In the genomic region with DNA sequence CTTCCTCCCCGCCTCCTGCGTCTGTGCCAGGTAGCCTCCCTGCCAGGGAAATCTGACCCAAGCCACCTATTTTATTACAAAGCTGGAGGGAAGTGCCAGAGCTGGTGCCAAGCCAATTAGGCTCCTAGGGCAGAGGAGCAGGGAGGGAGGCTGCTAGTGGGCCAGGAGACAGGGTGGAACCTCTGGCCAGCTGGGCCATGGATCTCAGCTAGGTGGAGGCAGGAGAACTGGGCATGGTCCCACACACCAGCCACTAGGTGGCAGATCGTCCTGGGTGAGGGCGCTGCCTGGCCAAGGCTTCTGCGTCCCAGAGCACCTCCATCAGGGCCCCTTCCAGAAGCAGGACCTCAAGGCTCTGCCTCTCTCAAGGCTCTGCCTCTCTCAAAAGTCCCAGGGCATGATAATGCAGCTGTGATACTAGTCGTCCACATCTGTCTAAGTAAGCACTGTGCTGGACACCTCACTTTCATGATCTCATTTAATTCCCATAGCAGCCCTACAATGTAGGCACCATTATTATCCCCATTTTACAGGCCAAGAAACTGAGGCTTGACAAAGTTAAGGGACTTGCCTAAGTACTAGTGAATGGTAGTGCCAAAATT, we compare ENCODE assay signal across 10 cellular contexts. TPM values are rescaled to one million over a fixed set of nuclear protein-coding genes. Genes with fewer than 3 reads are reported as not detected.
DNase-seq lines count a peak whose midpoint lies in the region; ATAC-seq, FAIRE-seq and TF ChIP-seq lines count a peak whose summit lies in the region.
"Had no signal": no experiment of that assay in that cellular context is flagged by ENCODE, and none has a peak within 500 bp of the region (broad histone marks: within the 10 kb centered on the region; RNA-seq: fewer than 3 reads in every experiment).

No MANE protein-coding gene starts in this region.

- H3K23me2 ChIP-seq in H1 (ENCODE audit: low read depth, low read length) = peaks cover 5% of the 10 kb centered on the region

- H2AFZ ChIP-seq in H1 (ENCODE audit: low read length) = no peak overlapping the region

- H3K9ac ChIP-seq in H1 (replicated peaks in 1 of 4; ENCODE audit: extremely low read depth in 1 of 4, low read depth in 3 of 4, low read length in 3 of 4) = no peak overlapping the region
- H3K9ac ChIP-seq: BLaER1 had no signal

- H3K36me3 ChIP-seq in H1 (ENCODE audit: control insufficient read depth in 2 of 4, insufficient read depth in 4 of 4, low read length in 3 of 4) = no peaks in the 10 kb centered on the region
- H3K36me3 ChIP-seq: BLaER1 had no signal

- no peaks in the 10 kb centered on the region for H3K79me1 ChIP-seq in H1 (ENCODE audit: low read depth, low read length)

- peaks cover 0 to 2% of the 10 kb centered on the region in 2 experiments; a peak in 3 of 4 replicates for H3K79me2 ChIP-seq in H1 (ENCODE audit: control insufficient read depth in 1 of 2, insufficient read depth in 2 of 2, low read length in 2 of 2)

- H3K4ac ChIP-seq in H1 (replicated peaks; ENCODE audit: insufficient read length, low read depth, low read length) = no peak overlapping the region

- H2BK5ac ChIP-seq in H1 (ENCODE audit: low read depth, low read length) = no peak overlapping the region

- H3K18ac ChIP-seq in H1 (ENCODE audit: extremely low read depth, low read length) = no peak overlapping the region

- TF ChIP-seq EP300 in H1 (IDR thresholded peaks at IDR 0.05; ENCODE audit: borderline replicate concordance in 1 of 2, low read depth in 2 of 2, low read length in 2 of 2) = no peak

- H3K9me3 ChIP-seq in H1 (ENCODE audit: insufficient read depth in 2 of 2, low read depth in 1 of 2, low read length in 1 of 2) = no peaks in the 10 kb centered on the region
- H3K9me3 ChIP-seq: BLaER1 had no signal

- no peak overlapping the region for H3K27ac Mint-ChIP-seq in activated CD4-positive, alpha-beta memory T cell treated with anti-CD3 and anti-CD28 coated beads, Interleukin-2, amount 10 ng/mL, durations not matched to agents 7 days and 5 days
- no peak overlapping the region for H3K27ac Mint-ChIP-seq in mesothelial cell of epicardium

- no peak overlapping the region for H3K23ac ChIP-seq in H1 (ENCODE audit: insufficient read length)

- no peak overlapping the region for H3K27ac ChIP-seq in H1 (ENCODE audit: low read depth, low read length)
- H3K27ac ChIP-seq: BLaER1 had no signal

- TF ChIP-seq CTCF in H1 (IDR thresholded peaks at IDR 0.05; ENCODE audit: control extremely low read depth in 1 of 3, insufficient read depth in 1 of 3, low read depth in 1 of 3, low read length in 3 of 3) (peak; percentile 97 to 99 (median 98)), mesothelial cell of epicardium (IDR thresholded peaks at IDR 0.05; ENCODE audit: unreplicated experiment) (peak; percentile 70)

- H4K20me1 ChIP-seq in H1 (replicated peaks in 1 of 2; ENCODE audit: control insufficient read depth in 1 of 2, insufficient read depth in 2 of 2, low read length in 2 of 2) = no peaks in the 10 kb centered on the region
- H4K20me1 ChIP-seq: BLaER1 had no signal

- no peaks in the 10 kb centered on the region for H3K4me1 ChIP-seq in H1 (replicated peaks in 1 of 4; ENCODE audit: control insufficient read depth in 3 of 4, insufficient read depth in 4 of 4, low read length in 3 of 4)

- no peak overlapping the region for H3K4me3 ChIP-seq in H1 (ENCODE audit: extremely low read depth in 1 of 4, insufficient read depth in 2 of 4, low read depth in 3 of 4, low read length in 4 of 4)
- H3K4me3 ChIP-seq: BLaER1 had no signal

- H3K36me3 Mint-ChIP-seq in activated CD4-positive, alpha-beta memory T cell treated with anti-CD3 and anti-CD28 coated beads, Interleukin-2, amount 10 ng/mL, durations not matched to agents 7 days and 5 days (ENCODE audit: low read depth) = no peaks in the 10 kb centered on the region
- H3K36me3 Mint-ChIP-seq in mesothelial cell of epicardium = no peaks in the 10 kb centered on the region

- no peak overlapping the region for H4K91ac ChIP-seq in H1 (replicated peaks; ENCODE audit: insufficient read length, low read length)

- H2BK12ac ChIP-seq in H1 (ENCODE audit: low read depth, low read length) = no peak overlapping the region

- no peak overlapping the region; the same call in 1 of the 2 replicates for H2BK20ac ChIP-seq in H1 (ENCODE audit: low read length)

- no peak overlapping the region for H4K8ac ChIP-seq in H1 (ENCODE audit: extremely low read depth, insufficient read depth, low read length)

- H3K14ac ChIP-seq in H1 (ENCODE audit: insufficient read length) = no peak overlapping the region

- TF ChIP-seq RAD21 in H1 (IDR thresholded peaks at IDR 0.05 in 1 of 2, conservative IDR thresholded peaks at IDR 0.05 in 1 of 2; ENCODE audit: low read depth in 2 of 2, low read length in 2 of 2) = peak; percentile 83 to 87

- peaks cover 16% of the 10 kb centered on the region for H3K4me1 Mint-ChIP-seq in activated CD4-positive, alpha-beta memory T cell treated with anti-CD3 and anti-CD28 coated beads, Interleukin-2, amount 10 ng/mL, durations not matched to agents 7 days and 5 days
- H3K4me1 Mint-ChIP-seq in mesothelial cell of epicardium = peaks cover 16% of the 10 kb centered on the region

- no peak overlapping the region for H4K5ac ChIP-seq in H1 (ENCODE audit: insufficient read length, low read depth, low read length)

- peak; percentile 54 for ATAC-seq in HG02763 (IDR thresholded peaks at IDR 0.05; ENCODE audit: unreplicated experiment)

- H3K27me3 Mint-ChIP-seq in activated CD4-positive, alpha-beta memory T cell treated with anti-CD3 and anti-CD28 coated beads, Interleukin-2, amount 10 ng/mL, durations not matched to agents 7 days and 5 days = no peaks in the 10 kb centered on the region
- no peaks in the 10 kb centered on the region for H3K27me3 Mint-ChIP-seq in mesothelial cell of epicardium (ENCODE audit: low read depth)

- CTCF ChIA-PET in activated CD4-positive, alpha-beta memory T cell treated with anti-CD3 and anti-CD28 coated beads, Interleukin-2, amount 10 ng/mL, durations not matched to agents 7 days and 5 days (lab: Charles Lee) = interaction anchor here (0.5 to 10.8 kb wide), 22 partner anchors 9 to 147 kb away, joined by 3 to 115 read pairs (median 5); a partner anchor contains a TSS
- CTCF ChIA-PET in H1 (lab: Charles Lee; ENCODE audit: partially characterized antibody) = interaction anchor here (0.6 to 11.8 kb wide), 25 partner anchors 8 to 199 kb away, joined by 3 to 164 read pairs (median 7); a partner anchor contains a TSS

- H2BK15ac ChIP-seq in H1 (ENCODE audit: low read length) = 0 out of 2 replicates have a peak overlapping the region, but pooled peaks have one; percentile 61

- H2AK5ac ChIP-seq in H1 (ENCODE audit: low read depth, low read length) = no peak overlapping the region

- POLR2A ChIA-PET in activated CD4-positive, alpha-beta memory T cell treated with anti-CD3 and anti-CD28 coated beads, Interleukin-2, amount 10 ng/mL, durations not matched to agents 7 days and 5 days (lab: Charles Lee) = interaction anchor here (0.8 to 1.3 kb wide), 4 partner anchors 9 to 29 kb away, joined by 3 to 5 read pairs (median 3); no protein-coding TSS in a partner anchor
- POLR2A ChIA-PET in H1 (lab: Charles Lee; ENCODE audit: partially characterized antibody) = interaction anchor here (0.8 to 4.6 kb wide), 4 partner anchors 16 to 61 kb away, joined by 3 to 22 read pairs (median 3); a partner anchor contains a TSS

- H3K27me3 ChIP-seq in H1 (replicated peaks in 1 of 4; ENCODE audit: control insufficient read depth in 3 of 4, extremely low read depth in 1 of 4, insufficient read depth in 3 of 4, low read length in 3 of 4) = no peaks in the 10 kb centered on the region
- H3K27me3 ChIP-seq: BLaER1 had no signal

- WGBS in H1 (ENCODE audit: extremely low coverage in 1 of 2, insufficient coverage in 1 of 2, insufficient read length in 1 of 2, insufficient replicate concordance in 2 of 2, low coverage in 1 of 2, low lambda C conversion rate in 2 of 2, missing lambda C conversion rate in 1 of 2), 2 experiments = 38% methylated on average over 6 of the region's 6 CpGs; no CpG with 5 or more reads in 1 of the 2 experiments

- H3K56ac ChIP-seq in H1 (replicated peaks; ENCODE audit: insufficient read length, low read depth, low read length) = no peak overlapping the region

- no peak overlapping the region for H3K4me3 Mint-ChIP-seq in activated CD4-positive, alpha-beta memory T cell treated with anti-CD3 and anti-CD28 coated beads, Interleukin-2, amount 10 ng/mL, durations not matched to agents 7 days and 5 days
- H3K4me3 Mint-ChIP-seq in mesothelial cell of epicardium = no peak overlapping the region

- DNase-seq in NCI-H187 (lab: John Stamatoyannopoulos, UW) = peak; percentile 0 to 11
- no peak for DNase-seq in NCI-H187 treated with DMSO at 0.1 percent for 48 hours (lab: John Stamatoyannopoulos, UW)
- DNase-seq in NCI-H510A (lab: John Stamatoyannopoulos, UW) = peak; percentile 37
- peak; percentile 72 for DNase-seq in activated CD4-positive, alpha-beta memory T cell treated with anti-CD3 and anti-CD28 coated beads, Interleukin-2, amount 10 ng/mL, durations not matched to agents 7 days and 5 days
- DNase-seq in H1 (ENCODE audit: low read depth in 1 of 2, low spot score in 2 of 2) = peak; percentile 57 to 78
- DNase-seq in mesothelial cell of epicardium (ENCODE audit: low spot score in 2 of 2, unreplicated experiment in 2 of 2) = peak in 1 of 2 experiments; percentile 58
- peak; percentile 27 to 38 for DNase-seq in stimulated activated CD8-positive, alpha-beta memory T cell treated with anti-CD3 and anti-CD28 coated beads, Interleukin-7, amount 100 ng/mL, for 1 hour (ENCODE audit: low read depth in 2 of 2)

- H3K4me2 ChIP-seq in H1 (ENCODE audit: insufficient read depth in 1 of 2, low read depth in 2 of 2, low read length in 2 of 2) = no peak overlapping the region
- H3K4me2 ChIP-seq: BLaER1 had no signal

- H3K9me3 Mint-ChIP-seq in activated CD4-positive, alpha-beta memory T cell treated with anti-CD3 and anti-CD28 coated beads, Interleukin-2, amount 10 ng/mL, durations not matched to agents 7 days and 5 days = no peaks in the 10 kb centered on the region
- no peaks in the 10 kb centered on the region for H3K9me3 Mint-ChIP-seq in mesothelial cell of epicardium

- TF ChIP-seq POLR2A in H1 (IDR thresholded peaks at IDR 0.05; ENCODE audit: control extremely low read depth in 1 of 2, low read depth in 2 of 2, low read length in 2 of 2) = no peak

- no peak overlapping the region for H2BK120ac ChIP-seq in H1 (replicated peaks; ENCODE audit: low read depth, low read length)

- FAIRE-seq in H1 (lab: Jason Lieb, UNC) = peak; percentile 69

RNA-seq across cellular contexts. Expression of a gene that starts 4.5 kb away (rescaled TPM):
- total RNA-seq in activated CD4-positive, alpha-beta memory T cell treated with anti-CD3 and anti-CD28 coated beads, Interleukin-2, amount 10 ng/mL, durations not matched to agents 7 days and 5 days = 10 to 100 TPM; 26.4 to 27.6 TPM
- total RNA-seq in H1 (2021; fragmentation: NEBNext Ultra II Directional; extraction: Animal tissue kit (Norgen Biotek cat#: 25700)) = 24.4 and 27.7 TPM in 2 replicates
- polyA plus RNA-seq in H1 (2011; rRNA removed) = 35.1 and 42.4 TPM in 2 replicates
- 27.6 TPM for polyA plus RNA-seq in H1 (2011; cell fraction: cytosol; rRNA removed)
- 26.7 TPM for polyA plus RNA-seq in H1 (2011; cell fraction: nucleus; rRNA removed)
- polyA plus RNA-seq in H1 (2012, experiment 1 of 2) = 18.2 to 28.0 TPM (median 25.3 TPM) in 4 replicates
- 24.2 TPM for polyA plus RNA-seq in H1 (2012, experiment 2 of 2)
- 19.1 TPM for polyA plus RNA-seq in H1 (2013, experiment 1 of 2)
- polyA plus RNA-seq in H1 (2013, experiment 2 of 2) = 22.3 TPM
- 63.8 TPM in 2 replicates for polyA minus RNA-seq in H1 (2011; rRNA and poly(A)+ RNA removed)
- 16.7 TPM for polyA minus RNA-seq in H1 (2011; cell fraction: cytosol; rRNA and poly(A)+ RNA removed)
- 22.6 TPM for polyA minus RNA-seq in H1 (2011; cell fraction: nucleus; rRNA and poly(A)+ RNA removed)
- total RNA-seq in mesothelial cell of epicardium = 27.7 to 30.4 TPM (median 28.3 TPM) in 3 replicates

RNA-seq across cellular contexts. Expression of a gene that starts 26.3 kb away (rescaled TPM):
- 10 to 100 TPM; 23.4 to 24.8 TPM for total RNA-seq in activated CD4-positive, alpha-beta memory T cell treated with anti-CD3 and anti-CD28 coated beads, Interleukin-2, amount 10 ng/mL, durations not matched to agents 7 days and 5 days
- 22.2 and 22.6 TPM in 2 replicates for total RNA-seq in H1 (2021; fragmentation: NEBNext Ultra II Directional; extraction: Animal tissue kit (Norgen Biotek cat#: 25700))
- 23.9 and 27.0 TPM in 2 replicates for polyA plus RNA-seq in H1 (2011; rRNA removed)
- polyA plus RNA-seq in H1 (2011; cell fraction: cytosol; rRNA removed) = 30.9 TPM
- polyA plus RNA-seq in H1 (2011; cell fraction: nucleus; rRNA removed) = 34.6 TPM
- polyA plus RNA-seq in H1 (2012, experiment 1 of 2) = 18.6 to 28.0 TPM (median 26.1 TPM) in 4 replicates
- 15.9 TPM for polyA plus RNA-seq in H1 (2012, experiment 2 of 2)
- 14.0 TPM for polyA plus RNA-seq in H1 (2013, experiment 1 of 2)
- polyA plus RNA-seq in H1 (2013, experiment 2 of 2) = 14.8 TPM
- 26.9 and 27.6 TPM in 2 replicates for polyA minus RNA-seq in H1 (2011; rRNA and poly(A)+ RNA removed)
- 15.3 TPM for polyA minus RNA-seq in H1 (2011; cell fraction: cytosol; rRNA and poly(A)+ RNA removed)
- polyA minus RNA-seq in H1 (2011; cell fraction: nucleus; rRNA and poly(A)+ RNA removed) = 13.2 TPM
- total RNA-seq in mesothelial cell of epicardium = 15.2 to 17.0 TPM (median 16.1 TPM) in 3 replicates
- polyA plus RNA-seq: neural cell had no signal
